25 cellular contexts compared by ENCODE assay signal in the genomic region with DNA sequence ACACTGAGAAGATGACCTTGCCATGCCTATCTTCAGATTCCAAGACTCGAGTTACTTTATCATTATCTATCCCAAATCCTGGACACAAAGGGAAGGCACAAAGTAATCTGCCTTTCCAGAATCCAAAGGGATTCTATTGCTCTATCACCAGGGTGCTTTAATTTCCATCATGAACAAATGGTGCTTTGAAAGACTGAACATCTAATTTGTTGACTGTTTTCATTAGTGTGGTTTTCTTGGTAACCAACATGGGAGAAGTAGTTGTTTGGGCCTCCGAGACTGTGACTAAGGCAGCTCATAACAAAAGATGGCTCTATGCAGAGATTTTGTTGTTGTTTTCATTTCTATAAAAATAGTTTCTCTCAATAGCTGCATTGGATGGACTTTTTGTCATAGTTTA.
"Had no signal": no experiment of that assay in that cellular context is flagged by ENCODE, and none has a peak within 500 bp of the region (broad histone marks: within the 10 kb centered on the region; RNA-seq: fewer than 3 reads in every experiment).

No MANE protein-coding gene starts in this region.

- H3K4me1 ChIP-seq: colonic mucosa, esophagus squamous epithelium, gastroesophageal sphincter, heart left ventricle, left lung, lower lobe of right lung had no signal

- H3K4me2 ChIP-seq: hepatocyte had no signal

- DNase-seq: colonic mucosa; cortex of kidney; effector CD8-positive, alpha-beta T cell; effector memory CD8-positive, alpha-beta T cell; endodermal cell; erythroblast; esophagus squamous epithelium; foreskin fibroblast; heart left ventricle; hypothalamus; immature natural killer cell; islet precursor cell; left cardiac atrium; left lung; left ventricle myocardium superior; lower lobe of right lung; mesenchymal stem cell; mucosa of descending colon; naive B cell had no signal

- H3K79me2 ChIP-seq: hepatocyte had no signal

- H3K27ac ChIP-seq: colonic mucosa, epithelial cell of prostate, esophagus squamous epithelium, gastroesophageal sphincter, heart left ventricle, hepatocyte, left lung, lower lobe of right lung had no signal

- FAIRE-seq: endometrium, frontal cortex had no signal

- H3K4me3 ChIP-seq: colonic mucosa, esophagus squamous epithelium, gastroesophageal sphincter, heart left ventricle, hepatocyte, left lung, lower lobe of right lung, mucosa of descending colon had no signal

- H3K36me3 ChIP-seq: colonic mucosa, esophagus squamous epithelium, gastroesophageal sphincter, heart left ventricle, left lung, lower lobe of right lung had no signal

- H2AFZ ChIP-seq: hepatocyte had no signal

- H3K9me3 ChIP-seq: colonic mucosa, esophagus squamous epithelium, gastroesophageal sphincter, heart left ventricle, left lung, lower lobe of right lung, mucosa of descending colon had no signal

- H3K27me3 ChIP-seq: colonic mucosa, esophagus squamous epithelium, gastroesophageal sphincter, heart left ventricle, hepatocyte, left lung had no signal

- ATAC-seq: effector memory CD8-positive, alpha-beta T cell; esophagus mucosa; gastroesophageal sphincter; heart left ventricle; left cardiac atrium; left lung; left ventricle myocardium superior; lower lobe of right lung; mucosa of descending colon had no signal
